ENCODE assay signal across 25 cellular contexts in the genomic region with DNA sequence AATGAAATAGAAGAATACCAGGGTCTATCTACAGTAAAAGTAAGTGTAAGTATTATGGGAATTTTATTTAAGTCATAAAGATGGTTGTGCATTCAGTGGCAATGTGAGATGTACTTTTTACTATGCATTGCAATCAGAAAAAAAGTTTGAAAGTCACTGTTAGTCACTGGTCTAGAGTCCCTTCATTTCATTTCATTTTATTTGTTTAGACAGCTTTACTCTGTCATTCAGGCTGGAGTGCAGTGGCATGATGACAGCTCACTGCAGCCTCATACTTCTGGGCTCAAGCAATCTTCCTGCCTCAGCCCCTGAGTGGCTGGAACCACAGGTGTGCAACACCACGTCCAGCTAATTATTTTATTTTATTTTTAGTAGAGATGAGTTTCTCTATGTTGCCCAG.
"Had no signal": no experiment of that assay in that cellular context is flagged by ENCODE, and none has a peak within 500 bp of the region (broad histone marks: within the 10 kb centered on the region; RNA-seq: fewer than 3 reads in every experiment).

No MANE protein-coding gene starts in this region.

- H3K27ac ChIP-seq: neural progenitor cell, ovary, parathyroid adenoma, right lobe of liver, sigmoid colon, stomach, thoracic aorta, thyroid gland, tibial nerve, upper lobe of left lung, vagina had no signal

- H3K4me2 ChIP-seq: neural progenitor cell had no signal

- H3K4me3 ChIP-seq: neural progenitor cell, ovary, psoas muscle, right lobe of liver, sigmoid colon, stomach, thoracic aorta, thyroid gland, tibial nerve, upper lobe of left lung, vagina had no signal

- ATAC-seq: natural killer cell; psoas muscle; right cardiac atrium; right lobe of liver; stimulated activated effector memory CD8-positive, alpha-beta T cell treated with anti-CD3 and anti-CD28 coated beads, Interleukin-12 subunit alpha, Interleukin-12 subunit beta, amount 100 ng/mL, for 72 hours; stimulated activated naive B cell treated with anti-CD40 and anti-IgM and Interleukin-4, amounts not matched to agents 10 μg/mL and 1 μg/mL and 100 μg/mL, for 72 hours had no signal

- H2AFZ ChIP-seq: neural progenitor cell, parathyroid adenoma had no signal

- H3K4me1 ChIP-seq: parathyroid adenoma, right lobe of liver, sigmoid colon, stomach, thyroid gland, tibial nerve, upper lobe of left lung, vagina had no signal

- H3K9ac ChIP-seq: neural progenitor cell, parathyroid adenoma had no signal

- H3K9me3 ChIP-seq: ovary, psoas muscle, right lobe of liver, sigmoid colon, stomach, thoracic aorta, thyroid gland, tibial nerve, upper lobe of left lung, vagina had no signal

- H3K27me3 ChIP-seq: neural progenitor cell, ovary, right lobe of liver, sigmoid colon, stomach, thyroid gland, tibial nerve, upper lobe of left lung, vagina had no signal

- H3K79me2 ChIP-seq: parathyroid adenoma had no signal

- H3K36me3 ChIP-seq: neural progenitor cell, ovary, right lobe of liver, sigmoid colon, stomach, thoracic aorta, thyroid gland, upper lobe of left lung, vagina had no signal

- DNase-seq: natural killer cell; occipital lobe; ovary; posterior cingulate gyrus; psoas muscle; right cardiac atrium; right lobe of liver; sigmoid colon; small intestine; stimulated activated CD4-positive, alpha-beta T cell treated with anti-CD3 and anti-CD28 coated beads, Interleukin-15, amount 100 ng/mL, for 24 hours; stimulated activated CD4-positive, alpha-beta T cell treated with anti-CD3 and anti-CD28 coated beads, Interleukin-2, amount 100 ng/mL, for 24 hours; stimulated activated CD4-positive, alpha-beta T cell treated with anti-CD3 and anti-CD28 coated beads, Interleukin-2, amount 100 ng/mL, for 48 hours; stimulated activated CD4-positive, alpha-beta T cell treated with anti-CD3 and anti-CD28 coated beads, Interleukin-4, amount 100 ng/mL, for 24 hours; stimulated activated naive B cell treated with anti-CD40 and anti-IgM and Interleukin-4, amounts not matched to agents 10 μg/mL and 1 μg/mL and 100 μg/mL, for 72 hours; stimulated activated naive CD4-positive, alpha-beta T cell treated with Interleukin-2 at 50 U/mL for 16 hours; stomach; thyroid gland; trophoblast cell; upper lobe of left lung had no signal
